ENCODE assay signal across 1 cellular context in the genomic region with DNA sequence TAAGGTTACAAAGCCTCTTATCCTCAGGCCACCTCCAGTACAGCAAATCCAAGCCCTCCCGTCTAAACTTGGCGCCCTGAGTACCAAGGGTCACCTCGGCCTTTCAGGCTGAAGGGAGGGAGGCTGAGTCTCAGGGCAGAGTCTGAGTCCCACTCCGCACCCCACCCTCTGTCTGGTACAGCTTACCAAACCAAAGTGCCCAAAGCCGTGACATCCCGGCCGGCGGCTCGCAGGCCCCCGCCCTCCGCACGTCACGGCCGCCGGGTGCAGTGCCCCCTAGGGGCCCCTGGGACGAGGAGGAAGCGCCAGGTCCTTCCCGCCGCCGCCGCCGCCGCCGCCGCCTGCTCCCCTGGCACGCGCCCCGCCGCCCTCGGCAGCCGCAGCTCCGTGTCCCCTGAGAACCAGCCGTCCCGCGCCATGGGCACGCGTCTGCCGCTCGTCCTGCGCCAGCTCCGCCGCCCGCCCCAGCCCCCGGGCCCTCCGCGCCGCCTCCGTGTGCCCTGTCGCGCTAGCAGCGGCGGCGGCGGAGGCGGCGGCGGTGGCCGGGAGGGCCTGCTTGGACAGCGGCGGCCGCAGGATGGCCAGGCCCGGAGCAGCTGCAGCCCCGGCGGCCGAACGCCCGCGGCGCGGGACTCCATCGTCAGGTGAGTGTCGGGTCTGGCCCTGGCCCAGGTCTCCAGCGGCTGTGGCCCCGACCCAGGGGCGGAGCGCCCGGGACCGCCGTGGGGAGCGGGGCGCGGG.
A peak's percentile ranks its signal among the peaks of the same experiment; 100 is the strongest.
TF ChIP-seq lines count a peak whose summit lies in the region.

A gene (plus strand): TSS at position 297 of the 741 bp plus-strand sequence. CDS start 121 bp downstream, at position 418.

TF ChIP-seq in HEK293, 187 proteins besides CTCF, POLR2A, EP300 and RAD21 (continued from another document and continues in another):
- TF ChIP-seq, protein P1, sequence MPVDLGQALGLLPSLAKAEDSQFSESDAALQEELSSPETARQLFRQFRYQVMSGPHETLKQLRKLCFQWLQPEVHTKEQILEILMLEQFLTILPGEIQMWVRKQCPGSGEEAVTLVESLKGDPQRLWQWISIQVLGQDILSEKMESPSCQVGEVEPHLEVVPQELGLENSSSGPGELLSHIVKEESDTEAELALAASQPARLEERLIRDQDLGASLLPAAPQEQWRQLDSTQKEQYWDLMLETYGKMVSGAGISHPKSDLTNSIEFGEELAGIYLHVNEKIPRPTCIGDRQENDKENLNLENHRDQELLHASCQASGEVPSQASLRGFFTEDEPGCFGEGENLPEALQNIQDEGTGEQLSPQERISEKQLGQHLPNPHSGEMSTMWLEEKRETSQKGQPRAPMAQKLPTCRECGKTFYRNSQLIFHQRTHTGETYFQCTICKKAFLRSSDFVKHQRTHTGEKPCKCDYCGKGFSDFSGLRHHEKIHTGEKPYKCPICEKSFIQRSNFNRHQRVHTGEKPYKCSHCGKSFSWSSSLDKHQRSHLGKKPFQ (tag by site-specific recombination; IDR thresholded peaks at IDR 0.05), result no peak
- TF ChIP-seq ZNF2 (tag by site-specific recombination; IDR thresholded peaks at IDR 0.05) (peak; percentile 54; the same call in 1 of the 2 replicates), ZBTB8A (tag by site-specific recombination; IDR thresholded peaks at IDR 0.05) (peak; percentile 35), HOXD13 (CRISPR knock-in tag; IDR thresholded peaks at IDR 0.05; ENCODE audit: borderline replicate concordance) (no peak), ZNF221 (tag by site-specific recombination; IDR thresholded peaks at IDR 0.05; ENCODE audit: borderline replicate concordance) (no peak), ZSCAN23 (tag by site-specific recombination; IDR thresholded peaks at IDR 0.05) (no peak), ZNF707 (tag by site-specific recombination; IDR thresholded peaks at IDR 0.05) (no peak), ZNF776 (tag by site-specific recombination; IDR thresholded peaks at IDR 0.05; ENCODE audit: borderline replicate concordance) (no peak), ZEB2 (tag by site-specific recombination; IDR thresholded peaks at IDR 0.05) (peak; percentile 57; the same call in 1 of the 2 replicates), HOXA7 (CRISPR knock-in tag; IDR thresholded peaks at IDR 0.05; ENCODE audit: borderline replicate concordance) (no peak), MZF1 (tag by site-specific recombination; IDR thresholded peaks at IDR 0.05; ENCODE audit: borderline replicate concordance) (no peak), ZNF624 (tag by site-specific recombination; IDR thresholded peaks at IDR 0.05) (no peak), ZNF24 (tag by site-specific recombination; IDR thresholded peaks at IDR 0.05) (no peak), ZNF623 (tag by site-specific recombination; IDR thresholded peaks at IDR 0.05) (no peak; the same call in 1 of the 2 replicates), ZNF529 (tag by site-specific recombination; IDR thresholded peaks at IDR 0.05; ENCODE audit: insufficient replicate concordance) (no peak), ZNF521 (tag by site-specific recombination; IDR thresholded peaks at IDR 0.05) (no peak), ZNF404 (tag by site-specific recombination; IDR thresholded peaks at IDR 0.05) (no peak), ZNF626 (tag by site-specific recombination; IDR thresholded peaks at IDR 0.05) (no peak), ZNF473 (tag by site-specific recombination; IDR thresholded peaks at IDR 0.05) (no peak), ZNF335 (tag by site-specific recombination; conservative IDR thresholded peaks at IDR 0.05) (peak; percentile 68; the same call in 1 of the 2 replicates), ZNF266 (tag by site-specific recombination; IDR thresholded peaks at IDR 0.05; ENCODE audit: low read depth) (no peak), ZNF138 (tag by site-specific recombination; IDR thresholded peaks at IDR 0.05; ENCODE audit: borderline replicate concordance) (no peak), GLIS2 (tag by site-specific recombination; IDR thresholded peaks at IDR 0.05) (peak; percentile 58), KLF9 (tag by site-specific recombination; IDR thresholded peaks at IDR 0.05; ENCODE audit: low read depth) (no peak), ZNF433 (tag by site-specific recombination; IDR thresholded peaks at IDR 0.05; ENCODE audit: low read depth) (no peak), ZNF777 (tag by site-specific recombination; IDR thresholded peaks at IDR 0.05; ENCODE audit: borderline replicate concordance) (peak; percentile 30; the same call in 1 of the 2 replicates), ZNF354C (tag by site-specific recombination; IDR thresholded peaks at IDR 0.05; ENCODE audit: borderline replicate concordance, low read depth) (no peak), OSR2 (tag by site-specific recombination; IDR thresholded peaks at IDR 0.05) (no peak; the same call in 1 of the 2 replicates), GLI4 (tag by site-specific recombination; IDR thresholded peaks at IDR 0.05) (no peak), ZNF311 (tag by site-specific recombination; IDR thresholded peaks at IDR 0.05; ENCODE audit: borderline replicate concordance) (no peak), EGR2 (tag by site-specific recombination; IDR thresholded peaks at IDR 0.05; ENCODE audit: low read depth) (no peak), ZNF175 (tag by site-specific recombination; IDR thresholded peaks at IDR 0.05) (no peak), YY2 (tag by site-specific recombination; IDR thresholded peaks at IDR 0.05) (no peak)
- TF ChIP-seq, protein P2, sequence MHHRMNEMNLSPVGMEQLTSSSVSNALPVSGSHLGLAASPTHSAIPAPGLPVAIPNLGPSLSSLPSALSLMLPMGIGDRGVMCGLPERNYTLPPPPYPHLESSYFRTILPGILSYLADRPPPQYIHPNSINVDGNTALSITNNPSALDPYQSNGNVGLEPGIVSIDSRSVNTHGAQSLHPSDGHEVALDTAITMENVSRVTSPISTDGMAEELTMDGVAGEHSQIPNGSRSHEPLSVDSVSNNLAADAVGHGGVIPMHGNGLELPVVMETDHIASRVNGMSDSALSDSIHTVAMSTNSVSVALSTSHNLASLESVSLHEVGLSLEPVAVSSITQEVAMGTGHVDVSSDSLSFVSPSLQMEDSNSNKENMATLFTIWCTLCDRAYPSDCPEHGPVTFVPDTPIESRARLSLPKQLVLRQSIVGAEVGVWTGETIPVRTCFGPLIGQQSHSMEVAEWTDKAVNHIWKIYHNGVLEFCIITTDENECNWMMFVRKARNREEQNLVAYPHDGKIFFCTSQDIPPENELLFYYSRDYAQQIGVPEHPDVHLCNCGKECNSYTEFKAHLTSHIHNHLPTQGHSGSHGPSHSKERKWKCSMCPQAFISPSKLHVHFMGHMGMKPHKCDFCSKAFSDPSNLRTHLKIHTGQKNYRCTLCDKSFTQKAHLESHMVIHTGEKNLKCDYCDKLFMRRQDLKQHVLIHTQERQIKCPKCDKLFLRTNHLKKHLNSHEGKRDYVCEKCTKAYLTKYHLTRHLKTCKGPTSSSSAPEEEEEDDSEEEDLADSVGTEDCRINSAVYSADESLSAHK (tag by site-specific recombination; IDR thresholded peaks at IDR 0.05), result no peak
- TF ChIP-seq, protein P3, sequence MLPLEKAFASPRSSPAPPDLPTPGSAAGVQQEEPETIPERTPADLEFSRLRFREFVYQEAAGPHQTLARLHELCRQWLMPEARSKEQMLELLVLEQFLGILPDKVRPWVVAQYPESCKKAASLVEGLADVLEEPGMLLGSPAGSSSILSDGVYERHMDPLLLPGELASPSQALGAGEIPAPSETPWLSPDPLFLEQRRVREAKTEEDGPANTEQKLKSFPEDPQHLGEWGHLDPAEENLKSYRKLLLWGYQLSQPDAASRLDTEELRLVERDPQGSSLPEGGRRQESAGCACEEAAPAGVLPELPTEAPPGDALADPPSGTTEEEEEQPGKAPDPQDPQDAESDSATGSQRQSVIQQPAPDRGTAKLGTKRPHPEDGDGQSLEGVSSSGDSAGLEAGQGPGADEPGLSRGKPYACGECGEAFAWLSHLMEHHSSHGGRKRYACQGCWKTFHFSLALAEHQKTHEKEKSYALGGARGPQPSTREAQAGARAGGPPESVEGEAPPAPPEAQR (tag by site-specific recombination; IDR thresholded peaks at IDR 0.05), result no peak
- TF ChIP-seq, protein P4, sequence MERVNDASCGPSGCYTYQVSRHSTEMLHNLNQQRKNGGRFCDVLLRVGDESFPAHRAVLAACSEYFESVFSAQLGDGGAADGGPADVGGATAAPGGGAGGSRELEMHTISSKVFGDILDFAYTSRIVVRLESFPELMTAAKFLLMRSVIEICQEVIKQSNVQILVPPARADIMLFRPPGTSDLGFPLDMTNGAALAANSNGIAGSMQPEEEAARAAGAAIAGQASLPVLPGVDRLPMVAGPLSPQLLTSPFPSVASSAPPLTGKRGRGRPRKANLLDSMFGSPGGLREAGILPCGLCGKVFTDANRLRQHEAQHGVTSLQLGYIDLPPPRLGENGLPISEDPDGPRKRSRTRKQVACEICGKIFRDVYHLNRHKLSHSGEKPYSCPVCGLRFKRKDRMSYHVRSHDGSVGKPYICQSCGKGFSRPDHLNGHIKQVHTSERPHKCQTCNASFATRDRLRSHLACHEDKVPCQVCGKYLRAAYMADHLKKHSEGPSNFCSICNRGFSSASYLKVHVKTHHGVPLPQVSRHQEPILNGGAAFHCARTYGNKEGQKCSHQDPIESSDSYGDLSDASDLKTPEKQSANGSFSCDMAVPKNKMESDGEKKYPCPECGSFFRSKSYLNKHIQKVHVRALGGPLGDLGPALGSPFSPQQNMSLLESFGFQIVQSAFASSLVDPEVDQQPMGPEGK (tag by site-specific recombination; IDR thresholded peaks at IDR 0.05), result peak; percentile 45
- TF ChIP-seq, protein P5, sequence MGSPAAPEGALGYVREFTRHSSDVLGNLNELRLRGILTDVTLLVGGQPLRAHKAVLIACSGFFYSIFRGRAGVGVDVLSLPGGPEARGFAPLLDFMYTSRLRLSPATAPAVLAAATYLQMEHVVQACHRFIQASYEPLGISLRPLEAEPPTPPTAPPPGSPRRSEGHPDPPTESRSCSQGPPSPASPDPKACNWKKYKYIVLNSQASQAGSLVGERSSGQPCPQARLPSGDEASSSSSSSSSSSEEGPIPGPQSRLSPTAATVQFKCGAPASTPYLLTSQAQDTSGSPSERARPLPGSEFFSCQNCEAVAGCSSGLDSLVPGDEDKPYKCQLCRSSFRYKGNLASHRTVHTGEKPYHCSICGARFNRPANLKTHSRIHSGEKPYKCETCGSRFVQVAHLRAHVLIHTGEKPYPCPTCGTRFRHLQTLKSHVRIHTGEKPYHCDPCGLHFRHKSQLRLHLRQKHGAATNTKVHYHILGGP (tag by site-specific recombination; IDR thresholded peaks at IDR 0.05), result no peak
- TF ChIP-seq, protein P6, sequence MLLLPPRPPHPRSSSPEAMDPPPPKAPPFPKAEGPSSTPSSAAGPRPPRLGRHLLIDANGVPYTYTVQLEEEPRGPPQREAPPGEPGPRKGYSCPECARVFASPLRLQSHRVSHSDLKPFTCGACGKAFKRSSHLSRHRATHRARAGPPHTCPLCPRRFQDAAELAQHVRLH (tag by site-specific recombination; IDR thresholded peaks at IDR 0.05), result no peak; the same call in 1 of the 2 replicates
- TF ChIP-seq, protein P7, sequence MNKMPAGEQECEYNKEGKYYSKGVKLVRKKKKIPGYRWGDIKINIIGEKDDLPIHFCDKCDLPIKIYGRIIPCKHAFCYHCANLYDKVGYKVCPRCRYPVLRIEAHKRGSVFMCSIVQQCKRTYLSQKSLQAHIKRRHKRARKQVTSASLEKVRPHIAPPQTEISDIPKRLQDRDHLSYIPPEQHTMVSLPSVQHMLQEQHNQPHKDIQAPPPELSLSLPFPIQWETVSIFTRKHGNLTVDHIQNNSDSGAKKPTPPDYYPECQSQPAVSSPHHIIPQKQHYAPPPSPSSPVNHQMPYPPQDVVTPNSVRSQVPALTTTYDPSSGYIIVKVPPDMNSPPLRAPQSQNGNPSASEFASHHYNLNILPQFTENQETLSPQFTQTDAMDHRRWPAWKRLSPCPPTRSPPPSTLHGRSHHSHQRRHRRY (tag by site-specific recombination; IDR thresholded peaks at IDR 0.05), result no peak
- TF ChIP-seq, protein P8, sequence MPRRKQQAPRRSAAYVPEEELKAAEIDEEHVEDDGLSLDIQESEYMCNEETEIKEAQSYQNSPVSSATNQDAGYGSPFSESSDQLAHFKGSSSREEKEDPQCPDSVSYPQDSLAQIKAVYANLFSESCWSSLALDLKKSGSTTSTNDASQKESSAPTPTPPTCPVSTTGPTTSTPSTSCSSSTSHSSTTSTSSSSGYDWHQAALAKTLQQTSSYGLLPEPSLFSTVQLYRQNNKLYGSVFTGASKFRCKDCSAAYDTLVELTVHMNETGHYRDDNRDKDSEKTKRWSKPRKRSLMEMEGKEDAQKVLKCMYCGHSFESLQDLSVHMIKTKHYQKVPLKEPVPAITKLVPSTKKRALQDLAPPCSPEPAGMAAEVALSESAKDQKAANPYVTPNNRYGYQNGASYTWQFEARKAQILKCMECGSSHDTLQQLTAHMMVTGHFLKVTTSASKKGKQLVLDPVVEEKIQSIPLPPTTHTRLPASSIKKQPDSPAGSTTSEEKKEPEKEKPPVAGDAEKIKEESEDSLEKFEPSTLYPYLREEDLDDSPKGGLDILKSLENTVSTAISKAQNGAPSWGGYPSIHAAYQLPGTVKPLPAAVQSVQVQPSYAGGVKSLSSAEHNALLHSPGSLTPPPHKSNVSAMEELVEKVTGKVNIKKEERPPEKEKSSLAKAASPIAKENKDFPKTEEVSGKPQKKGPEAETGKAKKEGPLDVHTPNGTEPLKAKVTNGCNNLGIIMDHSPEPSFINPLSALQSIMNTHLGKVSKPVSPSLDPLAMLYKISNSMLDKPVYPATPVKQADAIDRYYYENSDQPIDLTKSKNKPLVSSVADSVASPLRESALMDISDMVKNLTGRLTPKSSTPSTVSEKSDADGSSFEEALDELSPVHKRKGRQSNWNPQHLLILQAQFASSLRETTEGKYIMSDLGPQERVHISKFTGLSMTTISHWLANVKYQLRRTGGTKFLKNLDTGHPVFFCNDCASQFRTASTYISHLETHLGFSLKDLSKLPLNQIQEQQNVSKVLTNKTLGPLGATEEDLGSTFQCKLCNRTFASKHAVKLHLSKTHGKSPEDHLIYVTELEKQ (tag by site-specific recombination; IDR thresholded peaks at IDR 0.05; ENCODE audit: borderline replicate concordance), result no peak
- TF ChIP-seq, protein P9, sequence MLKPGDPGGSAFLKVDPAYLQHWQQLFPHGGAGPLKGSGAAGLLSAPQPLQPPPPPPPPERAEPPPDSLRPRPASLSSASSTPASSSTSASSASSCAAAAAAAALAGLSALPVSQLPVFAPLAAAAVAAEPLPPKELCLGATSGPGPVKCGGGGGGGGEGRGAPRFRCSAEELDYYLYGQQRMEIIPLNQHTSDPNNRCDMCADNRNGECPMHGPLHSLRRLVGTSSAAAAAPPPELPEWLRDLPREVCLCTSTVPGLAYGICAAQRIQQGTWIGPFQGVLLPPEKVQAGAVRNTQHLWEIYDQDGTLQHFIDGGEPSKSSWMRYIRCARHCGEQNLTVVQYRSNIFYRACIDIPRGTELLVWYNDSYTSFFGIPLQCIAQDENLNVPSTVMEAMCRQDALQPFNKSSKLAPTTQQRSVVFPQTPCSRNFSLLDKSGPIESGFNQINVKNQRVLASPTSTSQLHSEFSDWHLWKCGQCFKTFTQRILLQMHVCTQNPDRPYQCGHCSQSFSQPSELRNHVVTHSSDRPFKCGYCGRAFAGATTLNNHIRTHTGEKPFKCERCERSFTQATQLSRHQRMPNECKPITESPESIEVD (tag by site-specific recombination; IDR thresholded peaks at IDR 0.05), result no peak
